Comparison of ENCODE assay signal across 2 cellular contexts in the genomic region with DNA sequence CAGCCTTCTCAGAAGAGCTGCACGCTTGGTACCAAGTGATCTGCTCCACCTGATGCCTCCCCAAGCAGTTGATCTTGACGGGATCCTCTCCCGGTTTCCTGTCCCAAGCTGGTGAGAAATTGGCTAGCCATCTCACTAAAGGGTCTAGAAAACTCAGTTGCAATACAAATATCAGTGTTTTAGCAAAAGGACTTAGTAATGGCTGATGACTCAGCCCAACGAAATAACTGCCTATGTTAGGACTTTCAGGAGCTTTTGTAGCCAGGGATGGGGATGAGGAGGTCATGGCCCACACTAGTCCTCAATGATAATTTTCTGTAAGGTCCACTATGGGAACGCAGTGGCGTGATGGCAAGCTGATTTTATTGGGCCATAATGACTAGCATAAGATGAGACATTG.
TF ChIP-seq lines count a peak whose summit lies in the region.

No MANE protein-coding gene starts in this region.

TF ChIP-seq in IMR-90, 13 proteins besides CTCF, POLR2A, EP300 and RAD21:
- no peak for TF ChIP-seq CEBPB (IDR thresholded peaks at IDR 0.05; ENCODE audit: low read depth, low read length)
- peak; percentile 53 for TF ChIP-seq MAFK (IDR thresholded peaks at IDR 0.05; ENCODE audit: low read depth, low read length)
- TF ChIP-seq FOS (IDR thresholded peaks at IDR 0.05; ENCODE audit: low read depth, low read length) = 0 out of 2 replicates have a peak, but pooled peaks have one; percentile 8
- TF ChIP-seq, protein P1, sequence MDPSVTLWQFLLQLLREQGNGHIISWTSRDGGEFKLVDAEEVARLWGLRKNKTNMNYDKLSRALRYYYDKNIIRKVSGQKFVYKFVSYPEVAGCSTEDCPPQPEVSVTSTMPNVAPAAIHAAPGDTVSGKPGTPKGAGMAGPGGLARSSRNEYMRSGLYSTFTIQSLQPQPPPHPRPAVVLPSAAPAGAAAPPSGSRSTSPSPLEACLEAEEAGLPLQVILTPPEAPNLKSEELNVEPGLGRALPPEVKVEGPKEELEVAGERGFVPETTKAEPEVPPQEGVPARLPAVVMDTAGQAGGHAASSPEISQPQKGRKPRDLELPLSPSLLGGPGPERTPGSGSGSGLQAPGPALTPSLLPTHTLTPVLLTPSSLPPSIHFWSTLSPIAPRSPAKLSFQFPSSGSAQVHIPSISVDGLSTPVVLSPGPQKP (IDR thresholded peaks at IDR 0.05; ENCODE audit: borderline replicate concordance, low read depth, low read length) = no peak

TF ChIP-seq in endothelial cell of umbilical vein, 7 proteins besides CTCF, POLR2A, EP300 and RAD21:
- no peak for TF ChIP-seq GATA2 (IDR thresholded peaks at IDR 0.05; ENCODE audit: insufficient read depth, insufficient read length, low read depth, low read length)
- TF ChIP-seq MYC (IDR thresholded peaks at IDR 0.05; ENCODE audit: low read depth, low read length) = no peak
- peak; percentile 22 for TF ChIP-seq FOS (IDR thresholded peaks at IDR 0.05; ENCODE audit: borderline replicate concordance, insufficient read depth, low read length)
- no peak for TF ChIP-seq POLR2AphosphoS5 (IDR thresholded peaks at IDR 0.05; ENCODE audit: insufficient read depth, low read depth, low read length)
- no peak for TF ChIP-seq EZH2 (IDR thresholded peaks at IDR 0.05; ENCODE audit: borderline replicate concordance, low read depth, low read length, severe bottlenecking)
- TF ChIP-seq, protein P2, sequence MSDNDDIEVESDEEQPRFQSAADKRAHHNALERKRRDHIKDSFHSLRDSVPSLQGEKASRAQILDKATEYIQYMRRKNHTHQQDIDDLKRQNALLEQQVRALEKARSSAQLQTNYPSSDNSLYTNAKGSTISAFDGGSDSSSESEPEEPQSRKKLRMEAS (IDR thresholded peaks at IDR 0.05; ENCODE audit: insufficient read depth, insufficient read length) = no peak
